8 cellular contexts compared by ENCODE assay signal in the genomic region with DNA sequence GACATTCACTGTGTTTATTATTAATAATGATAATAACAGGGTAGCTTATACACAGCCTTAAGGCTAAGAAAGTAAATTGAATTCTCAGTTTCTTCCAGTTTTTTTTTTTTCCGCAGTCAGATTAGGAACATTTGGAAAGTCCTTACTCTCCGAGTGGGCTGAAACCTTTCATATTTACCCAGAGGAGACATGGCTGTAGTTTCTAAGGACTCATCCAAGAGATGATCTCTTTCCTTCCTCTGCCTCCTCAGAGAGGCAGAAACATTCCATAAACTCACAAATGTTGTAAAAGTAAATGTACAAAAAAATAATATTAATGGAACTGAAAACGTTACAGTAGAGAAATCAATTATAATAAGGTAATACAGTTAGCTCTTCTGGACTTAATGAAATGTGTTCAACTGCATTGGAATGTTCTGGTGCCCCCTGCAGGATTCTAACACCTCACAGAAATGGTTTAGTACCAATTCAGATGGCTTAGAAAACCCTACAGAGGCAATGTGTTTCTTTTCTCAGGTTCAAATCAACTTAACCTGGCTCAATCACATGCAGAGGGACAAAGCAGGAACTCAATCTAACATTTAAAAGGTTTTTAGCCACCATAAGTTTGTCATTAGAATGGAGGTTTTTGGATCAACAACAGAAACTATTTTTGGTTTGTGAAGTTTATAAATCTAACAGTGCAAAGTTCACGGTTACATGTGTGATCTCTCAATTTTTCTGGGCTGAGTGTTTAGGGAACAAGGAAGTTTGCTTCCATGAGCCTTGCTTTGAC.
DNase-seq lines count a peak whose midpoint lies in the region; ATAC-seq and TF ChIP-seq lines count a peak whose summit lies in the region.

No MANE protein-coding gene starts in this region.

- H3K4me3 ChIP-seq in AG09309 (ENCODE audit: control insufficient read depth, low read depth, low read length): no peak overlapping the region
- no peak overlapping the region for H3K4me3 ChIP-seq in endodermal cell (ENCODE audit: low read length)
- H3K4me3 ChIP-seq in thoracic aorta: no peak overlapping the region

- H3K9ac ChIP-seq in endodermal cell (ENCODE audit: extremely low read depth, low read length, poor library complexity, severe bottlenecking): no peak overlapping the region

- H3K36me3 ChIP-seq in endodermal cell (ENCODE audit: control insufficient read depth, insufficient read depth, low read length): no peaks in the 10 kb centered on the region
- H3K36me3 ChIP-seq in thoracic aorta: no peaks in the 10 kb centered on the region

- POLR2A ChIA-PET in naive thymus-derived CD8-positive, alpha-beta T cell (lab: Charles Lee): interaction anchor here (0.7 to 1.8 kb wide), 6 partner anchors 58 to 509 kb away, joined by 3 to 7 read pairs (median 4); partner anchors contain the start of gene GLCCI1

- H3K9me3 ChIP-seq in endodermal cell (ENCODE audit: control insufficient read depth, low read length) (no peaks in the 10 kb centered on the region), thoracic aorta (no peaks in the 10 kb centered on the region)

- WGBS in endodermal cell (ENCODE audit: insufficient coverage in 1 of 2, insufficient read length in 1 of 2), 2 experiments: 32 to 51% methylated on average over 2 to 3 of the region's 4 CpGs

- peak overlapping the region; percentile 49 for H3K27ac Mint-ChIP-seq in endodermal cell
- peak overlapping the region in 1 of 10 donors; percentile 7 for H3K27ac Mint-ChIP-seq in naive thymus-derived CD8-positive, alpha-beta T cell

- peaks cover 17% of the 10 kb centered on the region for H3K4me1 Mint-ChIP-seq in endodermal cell
- peaks cover 10 to 20% (median 13%) of the 10 kb centered on the region in 4 donors for H3K4me1 Mint-ChIP-seq in naive thymus-derived CD8-positive, alpha-beta T cell

- no peaks in the 10 kb centered on the region for H3K9me3 Mint-ChIP-seq in endodermal cell
- no peaks in the 10 kb centered on the region for H3K9me3 Mint-ChIP-seq in naive thymus-derived CD8-positive, alpha-beta T cell

- H3K4me3 Mint-ChIP-seq in endodermal cell: no peak overlapping the region
- no peak overlapping the region for H3K4me3 Mint-ChIP-seq in naive thymus-derived CD8-positive, alpha-beta T cell

- H3K27ac ChIP-seq in endodermal cell (ENCODE audit: low read depth, low read length) (peak overlapping the region; percentile 53), thoracic aorta (no peak overlapping the region)

- DNase-seq in AG09309 (ENCODE audit: low read depth) (peak; percentile 20), NCI-H2227 treated with DMSO at 0.1 percent for 48 hours (lab: John Stamatoyannopoulos, UW) (peak; percentile 26), endodermal cell (peak; percentile 68), thoracic aorta (ENCODE audit: low spot score) (no peak)
- peak; percentile 67 for DNase-seq in activated CD4-positive, alpha-beta T cell treated with anti-CD3 and anti-CD28 coated beads, Interleukin-2, amount 50 U/mL, for 1 hour
- peak; percentile 20 to 82 (median 64) for DNase-seq in naive thymus-derived CD8-positive, alpha-beta T cell

- no peaks in the 10 kb centered on the region for H3K36me3 Mint-ChIP-seq in endodermal cell (ENCODE audit: low read depth)
- H3K36me3 Mint-ChIP-seq in naive thymus-derived CD8-positive, alpha-beta T cell: no peaks in the 10 kb centered on the region

- H3K27me3 ChIP-seq in endodermal cell (ENCODE audit: control insufficient read depth, insufficient read depth, low read length, poor library complexity, severe bottlenecking) (no peaks in the 10 kb centered on the region), thoracic aorta (replicated peaks; ENCODE audit: insufficient read depth) (no peaks in the 10 kb centered on the region)

- TF ChIP-seq CTCF in AG09309 (IDR thresholded peaks at IDR 0.05; ENCODE audit: control insufficient read depth, insufficient read depth, low read depth, low read length, missing control alignments): peak; percentile 66
- TF ChIP-seq CTCF in endodermal cell (conservative IDR thresholded peaks at IDR 0.05): peak; percentile 87
- peak; percentile 52 for TF ChIP-seq CTCF in thoracic aorta (IDR thresholded peaks at IDR 0.05)

- H3K27me3 Mint-ChIP-seq in endodermal cell (ENCODE audit: insufficient read depth): no peaks in the 10 kb centered on the region
- H3K27me3 Mint-ChIP-seq in naive thymus-derived CD8-positive, alpha-beta T cell: peaks cover 0 to 9% (median 0%) of the 10 kb centered on the region in 5 donors

- peak; percentile 71 for ATAC-seq in GM18499 (IDR thresholded peaks at IDR 0.05; ENCODE audit: insufficient read depth, unreplicated experiment)
- peak; percentile 74 for ATAC-seq in HG02973 (IDR thresholded peaks at IDR 0.05; ENCODE audit: unreplicated experiment)
- peak; percentile 79 to 94 for ATAC-seq in naive thymus-derived CD8-positive, alpha-beta T cell
- no peak for ATAC-seq in thoracic aorta (ENCODE audit: insufficient number of reproducible peaks, low FRiP score, low read depth)

- H3K4me1 ChIP-seq in endodermal cell (ENCODE audit: control insufficient read depth, insufficient read depth, low read length) (peaks cover 5% of the 10 kb centered on the region), thoracic aorta (ENCODE audit: control insufficient read depth in 1 of 2, low read depth in 2 of 2) (no peaks in the 10 kb centered on the region)
